In genomic region chr2:25316101-25316500, GRCh38 we compare ENCODE assay signal across 12 cellular contexts. TPM values are rescaled to one million over a fixed set of nuclear protein-coding genes. Genes with fewer than 3 reads are reported as not detected.
DNase-seq lines count a peak whose midpoint lies in the region; ATAC-seq and TF ChIP-seq lines count a peak whose summit lies in the region.
"Had no signal": no experiment of that assay in that cellular context is flagged by ENCODE, and none has a peak within 500 bp of the region (broad histone marks: within the 10 kb centered on the region; RNA-seq: fewer than 3 reads in every experiment).

No MANE protein-coding gene starts in this region.

- no peak overlapping the region for H3K4me3 Mint-ChIP-seq in stimulated activated naive CD8-positive, alpha-beta T cell treated with anti-CD3 and anti-CD28 coated beads, Interleukin-15, Interleukin-2, amounts not matched to agents 100 ng/mL and 50 ng/mL, for 24 hours
- no peak overlapping the region for H3K4me3 Mint-ChIP-seq in activated T-helper 2 cell treated with anti-CD3 and anti-CD28 coated beads, Interferon-gamma antibody, Interleukin-2, Interleukin-4, amounts not matched to agents 10 μg/mL and 5 μg/mL and 100 μg/mL, durations not matched to agents 14 hours and 24 hours and 36 hours (ENCODE audit: low read depth)

- H3K36me3 Mint-ChIP-seq in stimulated activated naive CD8-positive, alpha-beta T cell treated with anti-CD3 and anti-CD28 coated beads, Interleukin-15, Interleukin-2, amounts not matched to agents 100 ng/mL and 50 ng/mL, for 24 hours (ENCODE audit: low read depth): peaks cover 32% of the 10 kb centered on the region
- peaks cover 56% of the 10 kb centered on the region for H3K36me3 Mint-ChIP-seq in activated T-helper 2 cell treated with anti-CD3 and anti-CD28 coated beads, Interferon-gamma antibody, Interleukin-2, Interleukin-4, amounts not matched to agents 10 μg/mL and 5 μg/mL and 100 μg/mL, durations not matched to agents 14 hours and 24 hours and 36 hours (ENCODE audit: low read depth)

- no peak overlapping the region for H3K4me3 ChIP-seq in lower lobe of right lung
- no peak overlapping the region for H3K4me3 ChIP-seq in coronary artery
- H3K4me3 ChIP-seq: tibial artery had no signal

- H3K9me3 ChIP-seq in lower lobe of right lung: no peaks in the 10 kb centered on the region
- H3K9me3 ChIP-seq: tibial artery had no signal

- no peaks in the 10 kb centered on the region for H3K27me3 Mint-ChIP-seq in stimulated activated naive CD8-positive, alpha-beta T cell treated with anti-CD3 and anti-CD28 coated beads, Interleukin-15, Interleukin-2, amounts not matched to agents 100 ng/mL and 50 ng/mL, for 24 hours
- H3K27me3 Mint-ChIP-seq in activated T-helper 2 cell treated with anti-CD3 and anti-CD28 coated beads, Interferon-gamma antibody, Interleukin-2, Interleukin-4, amounts not matched to agents 10 μg/mL and 5 μg/mL and 100 μg/mL, durations not matched to agents 14 hours and 24 hours and 36 hours (ENCODE audit: low read depth): no peaks in the 10 kb centered on the region

- peaks cover 47% of the 10 kb centered on the region for H3K4me1 ChIP-seq in lower lobe of right lung

- intact Hi-C loops in activated T-helper 2 cell treated with anti-CD3 and anti-CD28 coated beads, Interferon-gamma antibody, Interleukin-2, Interleukin-4, amounts not matched to agents 10 μg/mL and 5 μg/mL and 100 μg/mL, durations not matched to agents 14 hours and 24 hours and 36 hours (cut with micrococcal nuclease): no loop called here
- intact Hi-C loops in lower lobe of right lung (cut with DNase I): no loop called here

- peaks cover 18% of the 10 kb centered on the region for H3K36me3 ChIP-seq in lower lobe of right lung

- no peak for ATAC-seq in stimulated activated naive CD8-positive, alpha-beta T cell treated with anti-CD3 and anti-CD28 coated beads, Interleukin-15, Interleukin-2, amounts not matched to agents 100 U/mL and 50 U/mL, for 24 hours
- ATAC-seq in lower lobe of right lung (peak; percentile 65 to 78), HG02642 (IDR thresholded peaks at IDR 0.05; ENCODE audit: poor library complexity, unreplicated experiment) (no peak), HG02759 (IDR thresholded peaks at IDR 0.05; ENCODE audit: unreplicated experiment) (no peak)
- ATAC-seq: Panc1 had no signal

- peak overlapping the region; percentile 80 for H3K27ac ChIP-seq in lower lobe of right lung
- peak overlapping the region in 1 of 2 donors; percentile 74 for H3K27ac ChIP-seq in coronary artery
- H3K27ac ChIP-seq: tibial artery had no signal

- H3K9me3 Mint-ChIP-seq in stimulated activated naive CD8-positive, alpha-beta T cell treated with anti-CD3 and anti-CD28 coated beads, Interleukin-15, Interleukin-2, amounts not matched to agents 100 ng/mL and 50 ng/mL, for 24 hours: no peaks in the 10 kb centered on the region
- H3K9me3 Mint-ChIP-seq in activated T-helper 2 cell treated with anti-CD3 and anti-CD28 coated beads, Interferon-gamma antibody, Interleukin-2, Interleukin-4, amounts not matched to agents 10 μg/mL and 5 μg/mL and 100 μg/mL, durations not matched to agents 14 hours and 24 hours and 36 hours: no peaks in the 10 kb centered on the region

- no peaks in the 10 kb centered on the region for H3K27me3 ChIP-seq in lower lobe of right lung (ENCODE audit: low read depth)
- H3K27me3 ChIP-seq: tibial artery had no signal

- H3K27ac Mint-ChIP-seq in stimulated activated naive CD8-positive, alpha-beta T cell treated with anti-CD3 and anti-CD28 coated beads, Interleukin-15, Interleukin-2, amounts not matched to agents 100 ng/mL and 50 ng/mL, for 24 hours: peak overlapping the region; percentile 97
- H3K27ac Mint-ChIP-seq in activated T-helper 2 cell treated with anti-CD3 and anti-CD28 coated beads, Interferon-gamma antibody, Interleukin-2, Interleukin-4, amounts not matched to agents 10 μg/mL and 5 μg/mL and 100 μg/mL, durations not matched to agents 14 hours and 24 hours and 36 hours: peak overlapping the region; percentile 77

- TF ChIP-seq CTCF in lower lobe of right lung (IDR thresholded peaks at IDR 0.05): no peak
- no peak for TF ChIP-seq CTCF in coronary artery (IDR thresholded peaks at IDR 0.05)

- DNase-seq in stimulated activated naive CD8-positive, alpha-beta T cell treated with anti-CD3 and anti-CD28 coated beads, Interleukin-15, Interleukin-2, amounts not matched to agents 100 U/mL and 50 U/mL, for 24 hours: no peak
- no peak for DNase-seq in activated T-helper 2 cell treated with anti-CD3 and anti-CD28 coated beads, Interferon-gamma antibody, Interleukin-2, Interleukin-4, amounts not matched to agents 10 μg/mL and 5 μg/mL and 100 μg/mL, durations not matched to agents 14 hours and 24 hours and 36 hours (ENCODE audit: low spot score)
- peak; percentile 82 for DNase-seq in lower lobe of right lung
- no peak for DNase-seq in coronary artery (ENCODE audit: low spot score)
- DNase-seq in H4 (ENCODE audit: low spot score): no peak
- DNase-seq: activated CD4-positive, CD25-positive, alpha-beta regulatory T cell; NCI-H1694 treated with DMSO at 0.1 percent for 48 hours had no signal

- H3K4me1 Mint-ChIP-seq in stimulated activated naive CD8-positive, alpha-beta T cell treated with anti-CD3 and anti-CD28 coated beads, Interleukin-15, Interleukin-2, amounts not matched to agents 100 ng/mL and 50 ng/mL, for 24 hours (ENCODE audit: low read depth): peaks cover 78% of the 10 kb centered on the region
- H3K4me1 Mint-ChIP-seq in activated T-helper 2 cell treated with anti-CD3 and anti-CD28 coated beads, Interferon-gamma antibody, Interleukin-2, Interleukin-4, amounts not matched to agents 10 μg/mL and 5 μg/mL and 100 μg/mL, durations not matched to agents 14 hours and 24 hours and 36 hours (ENCODE audit: low read depth): peaks cover 56% of the 10 kb centered on the region

RNA-seq across cellular contexts. Expression of gene DNMT3A, which starts 25.6 kb away (rescaled TPM):
- total RNA-seq in activated T-helper 2 cell treated with anti-CD3 and anti-CD28 coated beads, Interferon-gamma antibody, Interleukin-2, Interleukin-4, amounts not matched to agents 10 μg/mL and 5 μg/mL and 100 μg/mL, durations not matched to agents 14 hours and 24 hours and 36 hours: 86.8 and 91.3 TPM in 2 replicates
- 35.6 TPM for total RNA-seq in lower lobe of right lung
- total RNA-seq in H4 (2014; rRNA removed; shearing (Covaris generic)): 1.5 and 2.4 TPM in 2 replicates

Comparison
In these comparisons a context has a peak if more than half of its experiments do, and no peak if none do; other contexts are left out.
1. ATAC-seq: peak in lower lobe of right lung (2 of 2); none in stimulated activated naive CD8-positive, alpha-beta T cell treated with anti-CD3 and anti-CD28 coated beads, Interleukin-15, Interleukin-2, amounts not matched to agents 100 U/mL and 50 U/mL, for 24 hours (single experiment), HG02642 (single experiment) and HG02759 (single experiment).
2. RNA of gene DNMT3A, which starts 25.6 kb away (total RNA-seq): 86.8 to 91.3 TPM in activated T-helper 2 cell treated with anti-CD3 and anti-CD28 coated beads, Interferon-gamma antibody, Interleukin-2, Interleukin-4, amounts not matched to agents 10 μg/mL and 5 μg/mL and 100 μg/mL, durations not matched to agents 14 hours and 24 hours and 36 hours and 35.6 TPM in lower lobe of right lung (single experiment); 1.5 to 2.4 TPM in H4; every median in the first group is over 10 times any median in the second.